ENCODE assay signal across 9 cellular contexts in the genomic region with DNA sequence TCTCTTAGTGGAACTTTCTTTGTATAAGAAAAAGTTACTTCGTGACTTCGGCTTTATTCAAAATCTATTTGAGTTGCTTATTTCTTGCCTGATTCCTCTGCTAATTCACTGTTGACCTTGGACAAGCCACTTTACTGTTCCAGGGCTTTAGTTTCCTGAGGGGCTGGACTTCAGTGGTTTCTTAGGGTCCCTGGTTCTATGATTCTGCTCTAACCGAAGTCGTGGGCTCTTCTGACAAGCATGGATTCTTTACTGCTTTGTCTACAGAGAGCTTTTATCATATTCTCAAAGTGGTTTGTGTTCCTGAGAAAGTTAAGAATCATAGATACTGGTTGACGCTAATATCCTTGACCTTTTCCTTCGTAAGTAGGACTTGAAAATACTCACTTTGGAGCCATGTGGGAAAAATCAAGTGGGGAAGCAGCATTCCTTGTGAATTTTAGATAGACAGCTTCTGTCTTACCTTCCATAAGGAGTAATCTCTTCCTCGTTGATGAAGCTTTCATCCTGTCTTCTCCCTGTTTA. TPM values are rescaled to one million over a fixed set of nuclear protein-coding genes. Genes with fewer than 3 reads are reported as not detected.
DNase-seq lines count a peak whose midpoint lies in the region; FAIRE-seq and TF ChIP-seq lines count a peak whose summit lies in the region.
"Had no signal": no experiment of that assay in that cellular context is flagged by ENCODE, and none has a peak within 500 bp of the region (broad histone marks: within the 10 kb centered on the region; RNA-seq: fewer than 3 reads in every experiment).

No MANE protein-coding gene starts in this region.

- H4K20me1 ChIP-seq in OCI-LY1 (ENCODE audit: insufficient read depth, low read length): no peaks in the 10 kb centered on the region
- peaks cover 0 to 16% of the 10 kb centered on the region in 2 experiments for H4K20me1 ChIP-seq in H1 (replicated peaks in 1 of 2; ENCODE audit: control insufficient read depth in 1 of 2, insufficient read depth in 2 of 2, low read length in 2 of 2)

- H4K8ac ChIP-seq in H1 (ENCODE audit: extremely low read depth, insufficient read depth, low read length): no peak overlapping the region

- no peaks in the 10 kb centered on the region for H3K27me3 ChIP-seq in OCI-LY1 (ENCODE audit: insufficient read depth, low read length)
- no peaks in the 10 kb centered on the region for H3K27me3 ChIP-seq in H1 (replicated peaks in 1 of 4; ENCODE audit: control insufficient read depth in 3 of 4, extremely low read depth in 1 of 4, insufficient read depth in 3 of 4, low read length in 3 of 4)
- H3K27me3 ChIP-seq in parathyroid adenoma (ENCODE audit: control insufficient read depth, insufficient read depth, low read length): no peaks in the 10 kb centered on the region

- no peak overlapping the region for H2BK12ac ChIP-seq in H1 (ENCODE audit: low read depth, low read length)

- H3K27ac Mint-ChIP-seq in Calu3 (ENCODE audit: unreplicated experiment): no peak overlapping the region

- no peak overlapping the region for H2AK5ac ChIP-seq in H1 (ENCODE audit: low read depth, low read length)

- BruUV-seq in Calu3 (replicated peaks; lab: Mats Ljungman, UMichigan): no TSS peak

- H3K23me2 ChIP-seq in H1 (ENCODE audit: low read depth, low read length): peaks cover 5% of the 10 kb centered on the region

- H2AFZ ChIP-seq in OCI-LY1 (ENCODE audit: low read length) (no peak overlapping the region), H1 (ENCODE audit: low read length) (no peak overlapping the region), parathyroid adenoma (no peak overlapping the region)

- no peaks in the 10 kb centered on the region for H3K36me3 ChIP-seq in OCI-LY1 (ENCODE audit: insufficient read depth, low read length)
- H3K36me3 ChIP-seq in H1 (ENCODE audit: control insufficient read depth in 2 of 4, insufficient read depth in 4 of 4, low read length in 3 of 4): no peaks in the 10 kb centered on the region; a peak in 1 of 8 replicates
- no peaks in the 10 kb centered on the region for H3K36me3 ChIP-seq in parathyroid adenoma (ENCODE audit: control insufficient read depth, insufficient read depth, low read length)

- H3K36me3 Mint-ChIP-seq in Calu3 (ENCODE audit: insufficient read depth, unreplicated experiment): peaks cover 32% of the 10 kb centered on the region

- H4K5ac ChIP-seq in H1 (ENCODE audit: insufficient read length, low read depth, low read length): no peak overlapping the region

- intact Hi-C loops in Calu3 (cut with micrococcal nuclease; ENCODE audit: unreplicated experiment): no loop called here

- H3K9me3 ChIP-seq in OCI-LY1 (ENCODE audit: low read length) (no peaks in the 10 kb centered on the region), H1 (ENCODE audit: insufficient read depth in 2 of 2, low read depth in 1 of 2, low read length in 1 of 2) (no peaks in the 10 kb centered on the region), parathyroid adenoma (ENCODE audit: control insufficient read depth, low read length) (no peaks in the 10 kb centered on the region)

- no peak for TF ChIP-seq EP300 in H1 (IDR thresholded peaks at IDR 0.05; ENCODE audit: borderline replicate concordance in 1 of 2, low read depth in 2 of 2, low read length in 2 of 2)

- CTCF ChIA-PET in Calu3 (lab: Charles Lee) (interaction anchor here (1.0 to 2.4 kb wide), 3 partner anchors 9 to 152 kb away, joined by 3 to 6 read pairs (median 3); no protein-coding TSS in a partner anchor), H1 (lab: Charles Lee; ENCODE audit: partially characterized antibody) (interaction anchor here (0.8 to 3.2 kb wide), 8 partner anchors 9 to 152 kb away, joined by 3 to 29 read pairs (median 5); no protein-coding TSS in a partner anchor)

- no peaks in the 10 kb centered on the region for H3K4me1 Mint-ChIP-seq in Calu3 (ENCODE audit: low read depth, unreplicated experiment)

- H3K79me2 ChIP-seq in OCI-LY1 (ENCODE audit: insufficient read depth, low read length) (peaks cover 32% of the 10 kb centered on the region), H1 (ENCODE audit: control insufficient read depth in 1 of 2, insufficient read depth in 2 of 2, low read length in 2 of 2) (peaks cover 0 to 61% of the 10 kb centered on the region in 2 experiments; a peak in 3 of 4 replicates), parathyroid adenoma (peaks cover 19% of the 10 kb centered on the region)

- no peak overlapping the region for H2BK120ac ChIP-seq in H1 (replicated peaks; ENCODE audit: low read depth, low read length)

- peak overlapping the region; percentile 90 for H3K4me3 Mint-ChIP-seq in Calu3 (ENCODE audit: low read depth, unreplicated experiment)

- H3K14ac ChIP-seq in H1 (ENCODE audit: insufficient read length): no peak overlapping the region

- no peak for FAIRE-seq in H1 (lab: Jason Lieb, UNC)

- H3K4me2 ChIP-seq in OCI-LY1 (ENCODE audit: low read length) (peak overlapping the region; percentile 96), H1 (ENCODE audit: insufficient read depth in 1 of 2, low read depth in 2 of 2, low read length in 2 of 2) (peak overlapping the region; percentile 84 to 96), parathyroid adenoma (ENCODE audit: low read length) (peak overlapping the region; percentile 100)

- no peaks in the 10 kb centered on the region for H3K9me2 ChIP-seq in OCI-LY1 (ENCODE audit: low read depth, low read length)

- POLR2A ChIA-PET in H1 (lab: Charles Lee; ENCODE audit: partially characterized antibody): interaction anchor here (0.9 to 1.3 kb wide), 4 partner anchors 9 to 42 kb away, joined by 3 to 6 read pairs (median 3); no protein-coding TSS in a partner anchor

- H3K9me3 Mint-ChIP-seq in Calu3 (ENCODE audit: low read depth, unreplicated experiment): no peaks in the 10 kb centered on the region

- H2BK20ac ChIP-seq in H1 (ENCODE audit: low read length): no peak overlapping the region

- no peak overlapping the region for H3K56ac ChIP-seq in H1 (replicated peaks; ENCODE audit: insufficient read length, low read depth, low read length)

- peaks cover 12% of the 10 kb centered on the region for H3K27me3 Mint-ChIP-seq in Calu3 (ENCODE audit: unreplicated experiment)

- no peak for TF ChIP-seq RAD21 in H1 (IDR thresholded peaks at IDR 0.05 in 1 of 2, conservative IDR thresholded peaks at IDR 0.05 in 1 of 2; ENCODE audit: low read depth in 2 of 2, low read length in 2 of 2)

- no peak for TF ChIP-seq POLR2A in H1 (IDR thresholded peaks at IDR 0.05; ENCODE audit: control extremely low read depth in 1 of 2, low read depth in 2 of 2, low read length in 2 of 2)

- H3K4ac ChIP-seq in H1 (replicated peaks; ENCODE audit: insufficient read length, low read depth, low read length): no peak overlapping the region

- WGBS in H1 (ENCODE audit: extremely low coverage in 1 of 2, insufficient coverage in 1 of 2, insufficient read length in 1 of 2, insufficient replicate concordance in 2 of 2, low coverage in 1 of 2, low lambda C conversion rate in 2 of 2, missing lambda C conversion rate in 1 of 2), 2 experiments: 75% methylated on average over 7 of the region's 7 CpGs; no CpG with 5 or more reads in 1 of the 2 experiments

- peaks cover 4% of the 10 kb centered on the region; the same call in 1 of the 2 replicates for H3F3A ChIP-seq in OCI-LY1 (ENCODE audit: insufficient read depth, low read length)

- no peak for DNase-seq in Calu3
- no peak for DNase-seq in H1 (ENCODE audit: low read depth in 1 of 2, low spot score in 2 of 2)
- no peak for DNase-seq in anterior cingulate cortex (lab: John Stamatoyannopoulos, UW)
- DNase-seq in germinal center (ENCODE audit: low spot score): no peak
- DNase-seq in SIG-M5 treated with dmso at 0.1 percent for 504 hours (lab: John Stamatoyannopoulos, UW; ENCODE audit: unreplicated experiment): no peak
- DNase-seq in GOT3 (lab: John Stamatoyannopoulos, UW): no peak
- DNase-seq: NCI-H2029 had no signal

- H3K9ac ChIP-seq in OCI-LY1 (ENCODE audit: low read length) (peak overlapping the region; percentile 81), H1 (replicated peaks in 1 of 4; ENCODE audit: extremely low read depth in 1 of 4, low read depth in 3 of 4, low read length in 3 of 4) (peak overlapping the region in 2 of 4 experiments; percentile 28 to 75; a peak in 2 of 7 replicates), parathyroid adenoma (no peak overlapping the region)

- H2BK15ac ChIP-seq in H1 (ENCODE audit: low read length): no peak overlapping the region

- peaks cover 33% of the 10 kb centered on the region for H3K4me1 ChIP-seq in OCI-LY1 (ENCODE audit: insufficient read depth, low read length, severe bottlenecking)
- H3K4me1 ChIP-seq in H1 (replicated peaks in 1 of 4; ENCODE audit: control insufficient read depth in 3 of 4, insufficient read depth in 4 of 4, low read length in 3 of 4): peaks cover 2 to 9% (median 3%) of the 10 kb centered on the region in 4 experiments; a peak in 4 of 7 replicates
- no peaks in the 10 kb centered on the region for H3K4me1 ChIP-seq in parathyroid adenoma

- H4K91ac ChIP-seq in H1 (replicated peaks; ENCODE audit: insufficient read length, low read length): no peak overlapping the region

- TF ChIP-seq CTCF in Calu3 (IDR thresholded peaks at IDR 0.05; ENCODE audit: unreplicated experiment) (no peak), OCI-LY1 (IDR thresholded peaks at IDR 0.05; ENCODE audit: low read length) (no peak), H1 (IDR thresholded peaks at IDR 0.05; ENCODE audit: control extremely low read depth in 1 of 3, insufficient read depth in 1 of 3, low read depth in 1 of 3, low read length in 3 of 3) (no peak), parathyroid adenoma (IDR thresholded peaks at IDR 0.05) (no peak)

- peaks cover 5% of the 10 kb centered on the region for H3K79me1 ChIP-seq in H1 (ENCODE audit: low read depth, low read length)

- H3K4me3 ChIP-seq in OCI-LY1 (ENCODE audit: low read depth, low read length, poor library complexity, severe bottlenecking): peak overlapping the region; percentile 79
- H3K4me3 ChIP-seq in H1 (ENCODE audit: extremely low read depth in 1 of 4, insufficient read depth in 2 of 4, low read depth in 3 of 4, low read length in 4 of 4): peak overlapping the region; percentile 68 to 86 (median 76); a peak in 7 of 8 replicates
- H3K4me3 ChIP-seq in parathyroid adenoma (ENCODE audit: low read depth, low read length): peak overlapping the region; percentile 97

- H3K23ac ChIP-seq in H1 (ENCODE audit: insufficient read length): no peak overlapping the region

- H2BK5ac ChIP-seq in H1 (ENCODE audit: low read depth, low read length): no peak overlapping the region

- H3K27ac ChIP-seq in OCI-LY1 (ENCODE audit: low read depth, low read length, poor library complexity, severe bottlenecking): no peak overlapping the region
- no peak overlapping the region for H3K27ac ChIP-seq in H1 (ENCODE audit: low read depth, low read length)
- peak overlapping the region; percentile 98 for H3K27ac ChIP-seq in parathyroid adenoma

- H3K18ac ChIP-seq in H1 (ENCODE audit: extremely low read depth, low read length): no peak overlapping the region

RNA-seq across cellular contexts. Expression of gene EXOSC2, which starts 21.1 kb away (rescaled TPM):
- total RNA-seq in Calu3 (2022): 42.9 and 43.0 TPM in 2 replicates
- 84.3 and 93.6 TPM in 2 replicates for total RNA-seq in H1 (2021; fragmentation: NEBNext Ultra II Directional; extraction: Animal tissue kit (Norgen Biotek cat#: 25700))
- 39.3 and 47.8 TPM in 2 replicates for polyA plus RNA-seq in H1 (2011; rRNA removed)
- 67.9 TPM for polyA plus RNA-seq in H1 (2011; cell fraction: cytosol; rRNA removed)
- 45.9 TPM for polyA plus RNA-seq in H1 (2011; cell fraction: nucleus; rRNA removed)
- polyA plus RNA-seq in H1 (2012, experiment 1 of 2): 65.5 to 78.6 TPM (median 69.6 TPM) in 4 replicates
- polyA plus RNA-seq in H1 (2012, experiment 2 of 2): 24.0 TPM
- 34.7 TPM for polyA plus RNA-seq in H1 (2013, experiment 1 of 2)
- polyA plus RNA-seq in H1 (2013, experiment 2 of 2): 33.1 TPM
- polyA minus RNA-seq in H1 (2011; rRNA and poly(A)+ RNA removed): 96.3 and 109 TPM in 2 replicates
- polyA minus RNA-seq in H1 (2011; cell fraction: cytosol; rRNA and poly(A)+ RNA removed): 41.5 TPM
- 62.0 TPM for polyA minus RNA-seq in H1 (2011; cell fraction: nucleus; rRNA and poly(A)+ RNA removed)

RNA-seq across cellular contexts. Expression of gene PRDM12, which starts 50.3 kb away (rescaled TPM):
- total RNA-seq in Calu3 (2022): not detected in 2 replicates
- 0.13 and 0.22 TPM in 2 replicates for total RNA-seq in H1 (2021; fragmentation: NEBNext Ultra II Directional; extraction: Animal tissue kit (Norgen Biotek cat#: 25700))
- polyA plus RNA-seq in H1 (2011; rRNA removed): 0.14 and 0.20 TPM in 2 replicates
- 0.08 TPM for polyA plus RNA-seq in H1 (2011; cell fraction: cytosol; rRNA removed)
- polyA plus RNA-seq in H1 (2011; cell fraction: nucleus; rRNA removed): 0.26 TPM
- 0.11 to 0.19 TPM (median 0.13 TPM) in 3 of 4 replicates, not detected in the other for polyA plus RNA-seq in H1 (2012, experiment 1 of 2)
- 0.14 TPM for polyA plus RNA-seq in H1 (2012, experiment 2 of 2)
- polyA plus RNA-seq in H1 (2013, experiment 1 of 2): 0.02 TPM
- polyA plus RNA-seq in H1 (2013, experiment 2 of 2): 0.06 TPM
- polyA minus RNA-seq in H1 (2011; rRNA and poly(A)+ RNA removed): 0.07 TPM in 1 of 2 replicates, not detected in the other
- polyA minus RNA-seq in H1 (2011; cell fraction: cytosol; rRNA and poly(A)+ RNA removed): not detected
- polyA minus RNA-seq in H1 (2011; cell fraction: nucleus; rRNA and poly(A)+ RNA removed): not detected
